Comparison of ENCODE assay signal across 27 cellular contexts in the genomic region with DNA sequence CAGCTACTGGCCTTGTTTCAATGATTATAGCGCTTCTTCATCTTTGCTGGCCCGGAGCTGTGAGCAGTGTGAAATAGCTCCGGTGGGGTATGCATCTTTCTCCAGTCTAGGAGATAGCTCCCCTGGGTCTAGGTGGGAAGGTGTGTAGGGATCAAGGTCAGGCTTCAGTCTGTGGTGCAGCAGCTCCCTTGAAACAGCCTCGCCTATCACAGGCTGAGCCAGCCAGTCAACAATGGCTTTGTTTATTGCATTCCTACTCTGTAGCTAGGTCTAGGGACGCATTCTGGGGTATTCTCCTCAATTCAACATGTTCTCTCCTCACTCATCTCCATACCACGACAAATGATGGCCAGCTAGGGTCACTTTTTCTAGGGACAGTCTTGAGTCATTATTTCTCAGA.
"Had no signal": no experiment of that assay in that cellular context is flagged by ENCODE, and none has a peak within 500 bp of the region (broad histone marks: within the 10 kb centered on the region; RNA-seq: fewer than 3 reads in every experiment).

No MANE protein-coding gene starts in this region.

- H3K4me1 ChIP-seq: gastroesophageal sphincter, lower lobe of right lung, prostate gland, uterus had no signal

- H3K36me3 ChIP-seq: gastroesophageal sphincter, lower lobe of right lung, ovary, prostate gland, thoracic aorta, uterus had no signal

- DNase-seq: activated B cell treated with CpG ODN at 0.5 μM for 24 hours; activated gamma-delta T cell; activated naive CD4-positive, alpha-beta T cell treated with anti-CD3 and anti-CD28 coated beads, Interleukin-2, amount 50 U/mL, for 16 hours; activated naive CD8-positive, alpha-beta T cell treated with anti-CD3 and anti-CD28 coated beads, Interleukin-2, amount 50 U/mL, for 24 hours; activated T-cell treated with anti-CD3 and anti-CD28 coated beads, Interleukin-2, amount 50 U/mL, for 1 hour; amygdala; central memory CD4-positive, alpha-beta T cell; hippocampal formation; immature natural killer cell; lower lobe of right lung; naive thymus-derived CD4-positive, alpha-beta T cell; ovary; retina; stimulated activated CD4-positive, alpha-beta T cell treated with anti-CD3 and anti-CD28 coated beads, Interleukin-12 subunit alpha, Interleukin-12 subunit beta, amount 100 ng/mL, for 4 hours; stimulated activated CD4-positive, alpha-beta T cell treated with anti-CD3 and anti-CD28 coated beads, Interleukin-4, amount 100 ng/mL, for 1 hour; SW 1271; T-helper 17 cell; T1000; trophoblast cell; uterus had no signal

- H3K27ac Mint-ChIP-seq: activated B cell treated with CpG ODN at 0.5 μM for 24 hours; activated naive CD8-positive, alpha-beta T cell treated with anti-CD3 and anti-CD28 coated beads, Interleukin-2, amount 50 U/mL, for 24 hours; activated T-helper 1 cell treated with anti-CD3 and anti-CD28 coated beads, Interleukin-12 subunit alpha, Interleukin-12 subunit beta, Interleukin-2, Interleukin-4 antibody, amounts not matched to agents 30 ng/mL and 10 ng/mL and 1 ng/mL, durations not matched to agents 14 hours and 24 hours and 36 hours; immature natural killer cell; naive thymus-derived CD4-positive, alpha-beta T cell; stimulated activated naive CD8-positive, alpha-beta T cell treated with anti-CD3 and anti-CD28 coated beads, Interleukin-15, Interleukin-2, amounts not matched to agents 100 ng/mL and 50 ng/mL, for 24 hours; T-helper 17 cell had no signal

- H3K4me1 Mint-ChIP-seq: activated B cell treated with CpG ODN at 0.5 μM for 24 hours; activated naive CD8-positive, alpha-beta T cell treated with anti-CD3 and anti-CD28 coated beads, Interleukin-2, amount 50 U/mL, for 24 hours; immature natural killer cell; naive thymus-derived CD4-positive, alpha-beta T cell; T-helper 17 cell had no signal

- H3K36me3 Mint-ChIP-seq: immature natural killer cell; naive thymus-derived CD4-positive, alpha-beta T cell had no signal

- H3K9me3 ChIP-seq: lower lobe of right lung, ovary, prostate gland, thoracic aorta, uterus had no signal

- H3K4me3 Mint-ChIP-seq: activated B cell treated with CpG ODN at 0.5 μM for 24 hours; activated naive CD8-positive, alpha-beta T cell treated with anti-CD3 and anti-CD28 coated beads, Interleukin-2, amount 50 U/mL, for 24 hours; activated T-helper 1 cell treated with anti-CD3 and anti-CD28 coated beads, Interleukin-12 subunit alpha, Interleukin-12 subunit beta, Interleukin-2, Interleukin-4 antibody, amounts not matched to agents 30 ng/mL and 10 ng/mL and 1 ng/mL, durations not matched to agents 14 hours and 24 hours and 36 hours; immature natural killer cell; naive thymus-derived CD4-positive, alpha-beta T cell; stimulated activated naive CD8-positive, alpha-beta T cell treated with anti-CD3 and anti-CD28 coated beads, Interleukin-15, Interleukin-2, amounts not matched to agents 100 ng/mL and 50 ng/mL, for 24 hours; T-helper 17 cell had no signal

- ATAC-seq: activated naive CD8-positive, alpha-beta T cell treated with anti-CD3 and anti-CD28 coated beads, Interleukin-2, amount 50 U/mL, for 24 hours; left lobe of liver; lower lobe of right lung; naive thymus-derived CD4-positive, alpha-beta T cell; T-helper 17 cell had no signal

- H3K27me3 Mint-ChIP-seq: activated B cell treated with CpG ODN at 0.5 μM for 24 hours; activated naive CD8-positive, alpha-beta T cell treated with anti-CD3 and anti-CD28 coated beads, Interleukin-2, amount 50 U/mL, for 24 hours; naive thymus-derived CD4-positive, alpha-beta T cell; stimulated activated naive CD8-positive, alpha-beta T cell treated with anti-CD3 and anti-CD28 coated beads, Interleukin-15, Interleukin-2, amounts not matched to agents 100 ng/mL and 50 ng/mL, for 24 hours; T-helper 17 cell had no signal

- H3K4me3 ChIP-seq: gastroesophageal sphincter, lower lobe of right lung, ovary, prostate gland, skin epidermis, thoracic aorta, uterus had no signal

- H3K27ac ChIP-seq: gastroesophageal sphincter, lower lobe of right lung, ovary, prostate gland, thoracic aorta, uterus had no signal

- H3K27me3 ChIP-seq: gastroesophageal sphincter, ovary, uterus had no signal
